8 cellular contexts compared by ENCODE assay signal in genomic region chr19:36214388-36215275, GRCh38. TPM values are rescaled to one million over a fixed set of nuclear protein-coding genes. Genes with fewer than 3 reads are reported as not detected.
DNase-seq lines count a peak whose midpoint lies in the region; ATAC-seq and TF ChIP-seq lines count a peak whose summit lies in the region.

ZNF146 (plus strand) TSS chr19:36215106; CDS start chr19:36236441, 21,335 bp downstream.
ZNF565 (minus strand) TSS chr19:36214665; CDS start chr19:36201985, 12,680 bp downstream.

- H3K27me3 ChIP-seq in DOHH2 (ENCODE audit: control insufficient read depth, low read length) = no peaks in the 10 kb centered on the region
- H3K27me3 ChIP-seq in Panc1 (ENCODE audit: control insufficient read depth, insufficient read depth, low read length) = no peaks in the 10 kb centered on the region

- 0 out of 2 replicates have a peak, but pooled peaks cover 1% of the 10 kb centered on the region for H3F3A ChIP-seq in DOHH2 (ENCODE audit: control insufficient read depth, insufficient read depth)

- peaks cover 30% of the 10 kb centered on the region for H3K36me3 ChIP-seq in DOHH2 (ENCODE audit: control insufficient read depth, low read length)
- peaks cover 25% of the 10 kb centered on the region for H3K36me3 ChIP-seq in KOPT-K1 (ENCODE audit: insufficient read depth, low read length)
- peaks cover 3% of the 10 kb centered on the region for H3K36me3 ChIP-seq in Panc1 (ENCODE audit: control insufficient read depth, insufficient read depth, low read length)

- H3K4me3 ChIP-seq in DOHH2 (ENCODE audit: low read length) = peak within 1 kb of the TSS; percentile 98
- peak within 1 kb of the TSS; percentile 83 to 99 for H3K4me3 ChIP-seq in Panc1 (ENCODE audit: low read depth in 2 of 2, low read length in 2 of 2)

- peak within 1 kb of the TSS; percentile 76 for H3K27ac ChIP-seq in DOHH2 (ENCODE audit: low read depth, low read length)
- H3K27ac ChIP-seq in KOPT-K1 (ENCODE audit: low read depth, low read length, poor library complexity, severe bottlenecking) = peak within 1 kb of the TSS; percentile 78
- peak within 1 kb of the TSS; percentile 99 for H3K27ac ChIP-seq in Panc1 (ENCODE audit: low read length)

- BruUV-seq in Panc1 (replicated peaks; lab: Mats Ljungman, UMichigan) = no TSS peak

- H3K36me3 Mint-ChIP-seq in activated T-cell treated with anti-CD3 and anti-CD28 coated beads, Interleukin-2, amount 50 U/mL, for 72 hours (ENCODE audit: insufficient read depth in 2 of 2) = peaks cover 9 to 10% of the 10 kb centered on the region in 2 donors

- no peaks in the 10 kb centered on the region for H3K9me3 Mint-ChIP-seq in activated T-cell treated with anti-CD3 and anti-CD28 coated beads, Interleukin-2, amount 50 U/mL, for 72 hours

- no peaks in the 10 kb centered on the region for H3K27me3 Mint-ChIP-seq in activated T-cell treated with anti-CD3 and anti-CD28 coated beads, Interleukin-2, amount 50 U/mL, for 72 hours (ENCODE audit: low read depth)

- POLR2A ChIA-PET in Panc1 (lab: Charles Lee) = interaction anchor here (0.6 to 2.6 kb wide), 5 partner anchors 10 to 1927 kb away, joined by 3 to 11 read pairs (median 3); no protein-coding TSS in a partner anchor

- peak; percentile 98 for DNase-seq in Panc1 (ENCODE audit: low read depth, low spot score)
- peak; percentile 97 to 98 for DNase-seq in activated T-cell treated with anti-CD3 and anti-CD28 coated beads, Interleukin-2, amount 50 U/mL, for 72 hours
- DNase-seq in fibroblast of gingiva (ENCODE audit: low read depth) = peak; percentile 99
- peak; percentile 99 for DNase-seq in myocyte (ENCODE audit: low read depth)
- DNase-seq in stimulated activated CD8-positive, alpha-beta memory T cell treated with anti-CD3 and anti-CD28 coated beads, Interleukin-7, amount 100 ng/mL, for 4 hours (ENCODE audit: low read depth in 2 of 2) = peak; percentile 93 to 94

- CTCF ChIA-PET in Panc1 (lab: Charles Lee) = interaction anchor here (0.6 kb wide), 2 partner anchors 21 to 431 kb away, joined by 3 read pairs; no protein-coding TSS in a partner anchor

- ATAC-seq in GM21825 (IDR thresholded peaks at IDR 0.05; ENCODE audit: unreplicated experiment) (peak; percentile 93), Panc1 (peak; percentile 98)
- peak; percentile 88 to 89 for ATAC-seq in activated T-cell treated with anti-CD3 and anti-CD28 coated beads, Interleukin-2, amount 50 U/mL, for 72 hours (replicated peaks in 1 of 2)

- no peak within 1 kb of the TSS for H3K27ac Mint-ChIP-seq in activated T-cell treated with anti-CD3 and anti-CD28 coated beads, Interleukin-2, amount 50 U/mL, for 72 hours

- H4K20me1 ChIP-seq in DOHH2 (ENCODE audit: control insufficient read depth, insufficient read depth, low read depth, low read length) = peaks cover 6% of the 10 kb centered on the region; the same call in 1 of the 2 replicates

- H3K79me2 ChIP-seq in DOHH2 (ENCODE audit: control insufficient read depth, low read length) = peaks cover 60% of the 10 kb centered on the region

- H3K4me1 ChIP-seq in DOHH2 (ENCODE audit: control insufficient read depth, low read length) = peaks cover 22% of the 10 kb centered on the region
- peaks cover 5% of the 10 kb centered on the region; the same call in 1 of the 2 replicates for H3K4me1 ChIP-seq in Panc1 (ENCODE audit: control insufficient read depth, insufficient read depth, low read length)

- in situ Hi-C loops in Panc1 (cut with HindIII; ENCODE audit: low pct_unique_long_range_greater_than_20kb, low sequenced_read_pairs) = no loop called here

- no peak within 1 kb of the TSS for H3K4me3 Mint-ChIP-seq in activated T-cell treated with anti-CD3 and anti-CD28 coated beads, Interleukin-2, amount 50 U/mL, for 72 hours

- H3K4me2 ChIP-seq in DOHH2 (ENCODE audit: low read length) = peak within 1 kb of the TSS; percentile 100

- no peak for TF ChIP-seq CTCF in DOHH2 (IDR thresholded peaks at IDR 0.05; ENCODE audit: low read depth, low read length, poor library complexity, severe bottlenecking)
- TF ChIP-seq CTCF in Panc1 (IDR thresholded peaks at IDR 0.05) = no peak

- H3K9me2 ChIP-seq in DOHH2 (replicated peaks; ENCODE audit: control insufficient read depth, low read length) = no peaks in the 10 kb centered on the region

- intact Hi-C loops in Panc1 (cut with micrococcal nuclease; ENCODE audit: unreplicated experiment) = no loop called here

- no peaks in the 10 kb centered on the region for H3K9me3 ChIP-seq in DOHH2 (ENCODE audit: control insufficient read depth, insufficient read depth, low read length)
- H3K9me3 ChIP-seq in KOPT-K1 (ENCODE audit: insufficient read depth, low read length, poor library complexity, severe bottlenecking) = peaks cover 20% of the 10 kb centered on the region
- no peaks in the 10 kb centered on the region for H3K9me3 ChIP-seq in Panc1 (ENCODE audit: control insufficient read depth, insufficient read depth, low read depth, low read length)

- H3K4me1 Mint-ChIP-seq in activated T-cell treated with anti-CD3 and anti-CD28 coated beads, Interleukin-2, amount 50 U/mL, for 72 hours (ENCODE audit: low read depth) = peaks cover 24% of the 10 kb centered on the region

RNA-seq across cellular contexts. Expression of gene ZNF146, which starts in this region (rescaled TPM):
- total RNA-seq in Panc1 (2021; ENCODE audit: unreplicated experiment) (121 TPM), myocyte (133 and 134 TPM in 2 replicates)
- polyA plus RNA-seq in Panc1 (2012; ENCODE audit: insufficient read length) = 66.3 TPM
- total RNA-seq in activated T-cell treated with anti-CD3 and anti-CD28 coated beads, Interleukin-2, amount 50 U/mL, for 72 hours = 100 to 1,000 TPM; 115 to 121 TPM
- 24.7 TPM for polyA plus RNA-seq in myocyte (2012)

RNA-seq across cellular contexts. Expression of gene ZNF565, which starts in this region (rescaled TPM):
- total RNA-seq in Panc1 (2021; ENCODE audit: unreplicated experiment) (4.9 TPM), myocyte (3.5 and 4.9 TPM in 2 replicates)
- polyA plus RNA-seq in Panc1 (2012; ENCODE audit: insufficient read length) = 3.9 TPM
- total RNA-seq in activated T-cell treated with anti-CD3 and anti-CD28 coated beads, Interleukin-2, amount 50 U/mL, for 72 hours = 1 to 10 TPM; 3.1 to 3.6 TPM
- 4.1 TPM for polyA plus RNA-seq in myocyte (2012)

Comparison
In these comparisons a context has a peak if more than half of its experiments do, and no peak if none do; other contexts are left out.
1. Peak in every context shown above with its lines: DNase-seq, ATAC-seq, H3K4me3 ChIP-seq and H3K27ac ChIP-seq.